ENCODE assay signal across 20 cellular contexts in the genomic region with DNA sequence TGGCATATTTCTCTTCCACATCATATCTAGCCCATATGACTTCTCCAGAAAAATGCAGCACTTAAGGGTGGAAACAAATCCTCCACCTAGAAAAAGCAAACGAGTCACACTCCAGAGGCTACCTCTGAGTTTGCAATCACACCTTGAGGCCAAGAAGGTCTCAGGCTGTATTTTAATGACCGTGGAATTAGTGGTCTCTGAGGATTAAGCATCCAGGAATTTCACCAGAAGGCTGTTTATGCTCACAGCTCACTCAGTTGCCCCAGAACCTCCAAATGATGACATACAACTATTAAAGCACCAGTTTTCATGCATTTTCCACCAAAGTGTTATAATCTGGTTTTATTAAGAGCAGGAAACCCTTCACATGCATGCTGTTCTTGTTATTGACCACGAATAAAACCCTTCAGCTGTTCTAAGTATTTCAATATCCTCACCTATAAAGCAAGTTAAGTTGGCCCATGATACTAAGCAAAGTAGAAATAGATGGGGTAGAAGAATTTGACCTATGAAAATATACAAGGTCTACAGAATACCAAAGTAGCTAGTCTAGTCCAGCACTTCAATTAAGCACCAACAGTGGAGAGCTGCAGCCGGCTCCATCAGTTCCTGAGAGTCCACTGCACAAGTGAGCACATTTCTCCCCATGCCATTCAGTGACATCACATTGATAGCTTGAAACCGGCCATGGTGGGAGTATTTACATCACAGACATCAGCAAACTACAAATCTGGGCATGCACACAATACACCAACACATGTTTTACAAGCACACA. TPM values are rescaled to one million over a fixed set of nuclear protein-coding genes. Genes with fewer than 3 reads are reported as not detected.
DNase-seq lines count a peak whose midpoint lies in the region; ATAC-seq and TF ChIP-seq lines count a peak whose summit lies in the region.
"Had no signal": no experiment of that assay in that cellular context is flagged by ENCODE, and none has a peak within 500 bp of the region (broad histone marks: within the 10 kb centered on the region; RNA-seq: fewer than 3 reads in every experiment).

No MANE protein-coding gene starts in this region.

- no peak for DNase-seq in T-helper 2 cell treated with Interferon-gamma antibody and Interleukin-4, amounts not matched to agents 5 μg/mL and 100 μg/mL, for 36 hours (ENCODE audit: low spot score)
- DNase-seq in T-helper 2 cell: no peak
- DNase-seq in HFFc6: peak; percentile 90
- no peak for DNase-seq in effector memory CD8-positive, alpha-beta T cell
- peak; percentile 72 for DNase-seq in renal cortical epithelial cell (ENCODE audit: low read depth)
- DNase-seq in stimulated activated naive CD4-positive, alpha-beta T cell treated with Interleukin-2 at 50 U/mL for 16 hours (lab: John Stamatoyannopoulos, UW): no peak
- DNase-seq in amygdala (lab: John Stamatoyannopoulos, UW): no peak
- DNase-seq in AML-193 (lab: John Stamatoyannopoulos, UW): no peak
- DNase-seq: activated CD4-positive, alpha-beta T cell treated with anti-CD3 and anti-CD28 coated beads, Interleukin-2, amount 50 U/mL, for 1 hour; activated T-cell treated with anti-CD3 and anti-CD28 coated beads, Interleukin-2, amount 50 U/mL, for 24 hours; CD8-positive, alpha-beta T cell; H7; islet precursor cell; mammary epithelial cell; naive thymus-derived CD8-positive, alpha-beta T cell; NCI-H1092; NCI-H2081; stimulated activated CD4-positive, alpha-beta T cell treated with anti-CD3 and anti-CD28 coated beads, Interleukin-4, amount 100 ng/mL, for 4 hours had no signal

- no peak overlapping the region for H3K27ac Mint-ChIP-seq in T-helper 2 cell treated with Interferon-gamma antibody and Interleukin-4, amounts not matched to agents 5 μg/mL and 100 μg/mL, for 36 hours
- peak overlapping the region; percentile 67 for H3K27ac Mint-ChIP-seq in HFFc6
- H3K27ac Mint-ChIP-seq in effector memory CD8-positive, alpha-beta T cell: peak overlapping the region; percentile 49 to 78
- H3K27ac Mint-ChIP-seq: activated naive CD4-positive, alpha-beta T cell treated with anti-CD3 and anti-CD28 coated beads, Interleukin-2, amount 50 U/mL, for 72 hours; activated T-cell treated with anti-CD3 and anti-CD28 coated beads, Interleukin-2, amount 50 U/mL, for 24 hours; CD8-positive, alpha-beta T cell; naive thymus-derived CD8-positive, alpha-beta T cell had no signal

- H3K27me3 Mint-ChIP-seq in T-helper 2 cell treated with Interferon-gamma antibody and Interleukin-4, amounts not matched to agents 5 μg/mL and 100 μg/mL, for 36 hours (ENCODE audit: low read depth): peaks cover 40% of the 10 kb centered on the region
- peaks cover 3% of the 10 kb centered on the region for H3K27me3 Mint-ChIP-seq in HFFc6 (ENCODE audit: insufficient read depth)
- H3K27me3 Mint-ChIP-seq in effector memory CD8-positive, alpha-beta T cell: no peaks in the 10 kb centered on the region

- peaks cover 55% of the 10 kb centered on the region for H3K4me1 Mint-ChIP-seq in T-helper 2 cell treated with Interferon-gamma antibody and Interleukin-4, amounts not matched to agents 5 μg/mL and 100 μg/mL, for 36 hours (ENCODE audit: low read depth)
- H3K4me1 Mint-ChIP-seq in HFFc6 (ENCODE audit: low read depth): peaks cover 67% of the 10 kb centered on the region
- H3K4me1 Mint-ChIP-seq in effector memory CD8-positive, alpha-beta T cell (ENCODE audit: low read depth in 2 of 2): peaks cover 54 to 61% of the 10 kb centered on the region in 2 donors

- peak overlapping the region; percentile 5 for H3K4me3 Mint-ChIP-seq in T-helper 2 cell treated with Interferon-gamma antibody and Interleukin-4, amounts not matched to agents 5 μg/mL and 100 μg/mL, for 36 hours
- H3K4me3 Mint-ChIP-seq in HFFc6: peak overlapping the region; percentile 33
- H3K4me3 Mint-ChIP-seq in effector memory CD8-positive, alpha-beta T cell: peak overlapping the region; percentile 22 to 53
- H3K4me3 Mint-ChIP-seq: activated T-cell treated with anti-CD3 and anti-CD28 coated beads, Interleukin-2, amount 50 U/mL, for 24 hours; CD8-positive, alpha-beta T cell had no signal

- TF ChIP-seq CTCF in HFFc6 (IDR thresholded peaks at IDR 0.05): no peak

- H3K36me3 Mint-ChIP-seq in T-helper 2 cell treated with Interferon-gamma antibody and Interleukin-4, amounts not matched to agents 5 μg/mL and 100 μg/mL, for 36 hours (ENCODE audit: low read depth): peaks cover 4% of the 10 kb centered on the region
- H3K36me3 Mint-ChIP-seq in HFFc6 (ENCODE audit: low read depth): no peaks in the 10 kb centered on the region
- H3K36me3 Mint-ChIP-seq in effector memory CD8-positive, alpha-beta T cell (ENCODE audit: insufficient read depth): peaks cover 15% of the 10 kb centered on the region
- H3K36me3 Mint-ChIP-seq: activated naive CD4-positive, alpha-beta T cell treated with anti-CD3 and anti-CD28 coated beads, Interleukin-2, amount 50 U/mL, for 72 hours; CD8-positive, alpha-beta T cell; naive thymus-derived CD8-positive, alpha-beta T cell had no signal

- no peaks in the 10 kb centered on the region for H3K9me3 Mint-ChIP-seq in T-helper 2 cell treated with Interferon-gamma antibody and Interleukin-4, amounts not matched to agents 5 μg/mL and 100 μg/mL, for 36 hours
- no peaks in the 10 kb centered on the region for H3K9me3 Mint-ChIP-seq in HFFc6
- no peaks in the 10 kb centered on the region for H3K9me3 Mint-ChIP-seq in effector memory CD8-positive, alpha-beta T cell
- H3K9me3 Mint-ChIP-seq: activated naive CD4-positive, alpha-beta T cell treated with anti-CD3 and anti-CD28 coated beads, Interleukin-2, amount 50 U/mL, for 72 hours; activated T-cell treated with anti-CD3 and anti-CD28 coated beads, Interleukin-2, amount 50 U/mL, for 24 hours; CD8-positive, alpha-beta T cell had no signal

- ATAC-seq in effector memory CD8-positive, alpha-beta T cell (replicated peaks): no peak
- ATAC-seq: activated naive CD4-positive, alpha-beta T cell treated with anti-CD3 and anti-CD28 coated beads, Interleukin-2, amount 50 U/mL, for 72 hours; CD8-positive, alpha-beta T cell; naive thymus-derived CD8-positive, alpha-beta T cell had no signal

RNA-seq across cellular contexts. Expression of a gene that starts 39.5 kb away (rescaled TPM):
- total RNA-seq in HFFc6 (2021; fragmentation: NEBNext Ultra II Directional; extraction: Animal tissue kit (Norgen Biotek cat#: 25700)): 1 to 10 TPM in 1 of 6 experiments, under 1 TPM in 5; 0.24 to 1.3 (median 0.73) TPM
- 0.15 and 0.17 TPM in 2 replicates for total RNA-seq in renal cortical epithelial cell
- total RNA-seq: H7, NCI-H460 had no signal

Comparison
In these comparisons a context has a peak if more than half of its experiments do, and no peak if none do; other contexts are left out.
1. DNase-seq: peak in HFFc6 (single experiment) and renal cortical epithelial cell (single experiment); none in T-helper 2 cell treated with Interferon-gamma antibody and Interleukin-4, amounts not matched to agents 5 μg/mL and 100 μg/mL, for 36 hours (single experiment), T-helper 2 cell (0 of 5), effector memory CD8-positive, alpha-beta T cell (0 of 3), stimulated activated naive CD4-positive, alpha-beta T cell treated with Interleukin-2 at 50 U/mL for 16 hours (single experiment), amygdala (0 of 56) and AML-193 (0 of 2).
2. Peak in every context shown above with its lines, with median percentiles within 50 percentile points of each other: H3K4me3 Mint-ChIP-seq.